9 cellular contexts compared by ENCODE assay signal in the genomic region with DNA sequence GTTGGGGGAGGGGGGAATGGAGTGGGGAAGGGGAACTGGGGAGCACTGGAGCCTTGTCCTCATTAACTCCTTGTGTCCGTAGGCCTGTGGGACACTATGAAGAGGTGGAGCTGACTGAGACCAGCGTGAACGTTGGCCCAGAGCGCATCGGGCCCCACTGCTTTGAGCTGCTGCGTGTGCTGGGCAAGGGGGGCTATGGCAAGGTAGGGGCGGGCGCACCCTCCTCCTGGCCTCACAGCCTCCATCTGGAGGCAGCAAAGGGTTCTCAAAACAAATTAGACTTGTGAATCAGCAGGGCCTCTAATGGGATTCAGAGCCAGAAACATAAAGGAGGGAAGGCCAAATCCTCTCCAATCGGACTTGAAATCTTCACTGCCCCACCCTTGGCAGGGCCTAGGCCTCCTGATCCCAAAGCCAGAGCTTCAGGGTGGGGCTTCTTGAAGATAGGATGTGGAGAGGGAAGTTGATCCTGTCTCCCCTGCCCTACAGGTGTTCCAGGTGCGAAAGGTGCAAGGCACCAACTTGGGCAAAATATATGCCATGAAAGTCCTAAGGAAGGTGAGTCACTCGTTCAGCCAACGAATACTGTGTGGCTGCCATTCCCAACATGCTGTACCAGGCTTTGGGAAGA. TPM values are rescaled to one million over a fixed set of nuclear protein-coding genes. Genes with fewer than 3 reads are reported as not detected.
DNase-seq lines count a peak whose midpoint lies in the region; TF ChIP-seq lines count a peak whose summit lies in the region.
"Had no signal": no experiment of that assay in that cellular context is flagged by ENCODE, and none has a peak within 500 bp of the region (broad histone marks: within the 10 kb centered on the region; RNA-seq: fewer than 3 reads in every experiment).

No MANE protein-coding gene starts in this region.

- no peaks in the 10 kb centered on the region for H3K27me3 ChIP-seq in thyroid gland

- no peak for TF ChIP-seq POLR2A in lower leg skin (IDR thresholded peaks at IDR 0.05)
- no peak for TF ChIP-seq POLR2A in thyroid gland (IDR thresholded peaks at IDR 0.05)

- H3K36me3 Mint-ChIP-seq in activated T-cell treated with anti-CD3 and anti-CD28 coated beads, Interleukin-2, amount 50 U/mL, for 24 hours (ENCODE audit: low read depth) = peaks cover 56% of the 10 kb centered on the region

- H3K27ac ChIP-seq in thyroid gland = peak overlapping the region in 2 of 3 donors; percentile 82 to 90

- H3K9me3 Mint-ChIP-seq in activated T-cell treated with anti-CD3 and anti-CD28 coated beads, Interleukin-2, amount 50 U/mL, for 24 hours = no peaks in the 10 kb centered on the region

- H3K4me3 ChIP-seq in astrocyte of the spinal cord (ENCODE audit: low read depth, low read length) (peak overlapping the region; percentile 97), lower leg skin (ENCODE audit: low read depth, poor library complexity, severe bottlenecking) (peak overlapping the region; percentile 82), thyroid gland (replicated peaks in 1 of 3) (peak overlapping the region; percentile 24 to 95 (median 73))

- TF ChIP-seq CTCF in astrocyte of the spinal cord (IDR thresholded peaks at IDR 0.05; ENCODE audit: low read depth, low read length) (no peak), lower leg skin (IDR thresholded peaks at IDR 0.05) (no peak), thyroid gland (IDR thresholded peaks at IDR 0.05) (no peak)

- H3K36me3 ChIP-seq in thyroid gland = peaks cover 19 to 24% of the 10 kb centered on the region in 2 donors

- no peaks in the 10 kb centered on the region for H3K27me3 Mint-ChIP-seq in activated T-cell treated with anti-CD3 and anti-CD28 coated beads, Interleukin-2, amount 50 U/mL, for 24 hours

- peak overlapping the region; percentile 97 for H3K27ac Mint-ChIP-seq in activated T-cell treated with anti-CD3 and anti-CD28 coated beads, Interleukin-2, amount 50 U/mL, for 24 hours

- peaks cover 50% of the 10 kb centered on the region for H3K4me1 Mint-ChIP-seq in activated T-cell treated with anti-CD3 and anti-CD28 coated beads, Interleukin-2, amount 50 U/mL, for 24 hours (ENCODE audit: low read depth)

- H3K9me3 ChIP-seq in thyroid gland = no peaks in the 10 kb centered on the region

- no peak for DNase-seq in activated T-cell treated with anti-CD3 and anti-CD28 coated beads, Interleukin-2, amount 50 U/mL, for 24 hours
- no peak for DNase-seq in activated T-cell treated with anti-CD3 and anti-CD28 coated beads, Interleukin-2, amount 50 U/mL, for 1 hour
- DNase-seq in astrocyte of the spinal cord (ENCODE audit: low read depth, low spot score) = no peak
- DNase-seq in lower leg skin (ENCODE audit: low spot score in 2 of 2) = peak in 1 of 2 donors; percentile 55
- no peak for DNase-seq in thyroid gland
- DNase-seq in activated CD4-positive, CD25-positive, alpha-beta regulatory T cell treated with anti-CD3 and anti-CD28 coated beads, Interleukin-2, amount 50 U/mL, for 72 hours = no peak
- DNase-seq in effector CD8-positive, alpha-beta T cell (lab: John Stamatoyannopoulos, UW) = no peak
- no peak for DNase-seq in NCI-H2081 treated with DMSO at 0.1 percent for 48 hours (lab: John Stamatoyannopoulos, UW)
- DNase-seq: NCI-H2171 treated with DMSO at 0.1 percent for 48 hours had no signal

- peaks cover 7 to 20% of the 10 kb centered on the region in 2 donors for H3K4me1 ChIP-seq in thyroid gland

- intact Hi-C loops in lower leg skin (cut with DNase I; ENCODE audit: low total_unique reads) (no loop called here), thyroid gland (cut with DNase I) (no loop called here)

- H3K4me3 Mint-ChIP-seq in activated T-cell treated with anti-CD3 and anti-CD28 coated beads, Interleukin-2, amount 50 U/mL, for 24 hours = peak overlapping the region; percentile 92

- 23 to 39% methylated on average over 12 of the region's 12 CpGs for WGBS in lower leg skin, 2 donors
- 43 to 62% methylated on average over 9 to 12 of the region's 12 CpGs for WGBS in thyroid gland, 2 donors

- in situ Hi-C loops in astrocyte of the spinal cord (cut with HindIII; ENCODE audit: low sequenced_read_pairs) = no loop called here

RNA-seq across cellular contexts. Expression of a gene that starts 0.9 kb away (rescaled TPM):
- 100 to 1,000 TPM; 154 to 264 (median 203) TPM for total RNA-seq in lower leg skin
- 100 to 1,000 TPM in 1 of 4 donors, 10 to 100 TPM in 3; 44.1 to 102 (median 62.2) TPM for total RNA-seq in thyroid gland

RNA-seq across cellular contexts. Expression of a gene that starts 8.3 kb away (rescaled TPM):
- total RNA-seq in lower leg skin (1 to 10 TPM; 1.6 to 2.9 (median 2.1) TPM), thyroid gland (1 to 10 TPM; 5.6 to 7.2 (median 6.4) TPM)

RNA-seq across cellular contexts. Expression of a gene that starts 13.7 kb away (rescaled TPM):
- total RNA-seq in lower leg skin (1 to 10 TPM in 2 of 4 donors, under 1 TPM in 2; 0.30 to 1.5 (median 1.0) TPM), thyroid gland (1 to 10 TPM; 3.8 to 9.8 (median 5.9) TPM)

RNA-seq across cellular contexts. Expression of a gene that starts 14.1 kb away (rescaled TPM):
- total RNA-seq in lower leg skin (10 to 100 TPM; 40.1 to 79.5 (median 66.9) TPM), thyroid gland (100 to 1,000 TPM in 1 of 4 donors, 10 to 100 TPM in 3; 73.9 to 102 (median 81.3) TPM)

RNA-seq across cellular contexts. Expression of a gene that starts 23.4 kb away (rescaled TPM):
- total RNA-seq in lower leg skin = not detected
- total RNA-seq in thyroid gland = not detected
